ENCODE assay signal across 10 cellular contexts in the genomic region with DNA sequence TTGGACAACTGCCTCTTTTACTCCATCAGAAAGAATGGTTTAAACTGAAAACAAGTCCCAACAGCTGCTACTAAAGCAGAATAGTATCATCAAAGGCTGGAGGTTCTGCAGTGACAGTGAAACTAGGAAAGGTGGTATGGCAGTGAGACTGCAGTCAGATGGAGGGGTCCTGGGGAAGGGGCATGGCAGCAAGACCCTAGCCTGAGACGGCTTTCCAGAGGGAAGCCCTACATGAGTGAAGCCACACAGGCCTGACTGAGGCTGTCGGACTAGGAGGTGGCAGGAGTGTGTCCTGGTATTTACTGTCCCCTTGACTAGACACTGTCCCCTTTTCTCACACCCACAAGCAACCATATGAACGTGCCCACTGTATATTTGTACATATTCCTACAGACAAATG.
"Had no signal": no experiment of that assay in that cellular context is flagged by ENCODE, and none has a peak within 500 bp of the region (broad histone marks: within the 10 kb centered on the region; RNA-seq: fewer than 3 reads in every experiment).

No MANE protein-coding gene starts in this region.

- H3K4me1 Mint-ChIP-seq: mesothelial cell of epicardium, neural progenitor cell had no signal

- H3K9me3 Mint-ChIP-seq: activated B cell treated with CpG ODN at 0.5 μM for 24 hours; activated naive CD4-positive, alpha-beta T cell treated with anti-CD3 and anti-CD28 coated beads, Interleukin-2, amount 50 U/mL, for 72 hours; mesothelial cell of epicardium; neural progenitor cell had no signal

- DNase-seq: activated B cell treated with CpG ODN at 0.5 μM for 24 hours; activated CD4-positive, alpha-beta T cell treated with anti-CD3 and anti-CD28 coated beads, Interleukin-2, amount 50 U/mL, for 4 hours; amygdala; retina had no signal

- H3K4me3 ChIP-seq: hepatocyte, neural progenitor cell, tibial nerve had no signal

- H3K27me3 Mint-ChIP-seq: activated B cell treated with CpG ODN at 0.5 μM for 24 hours had no signal

- H3K27ac Mint-ChIP-seq: activated naive CD4-positive, alpha-beta T cell treated with anti-CD3 and anti-CD28 coated beads, Interleukin-2, amount 50 U/mL, for 72 hours; mesothelial cell of epicardium; neural progenitor cell had no signal

- H3K4me2 ChIP-seq: hepatocyte, neural progenitor cell had no signal

- H3K79me2 ChIP-seq: hepatocyte, parathyroid adenoma had no signal

- H2AFZ ChIP-seq: hepatocyte, neural progenitor cell, parathyroid adenoma had no signal

- H3K36me3 ChIP-seq: neural progenitor cell had no signal

- H3K4me1 ChIP-seq: neural progenitor cell, parathyroid adenoma had no signal

- ATAC-seq: activated naive CD4-positive, alpha-beta T cell treated with anti-CD3 and anti-CD28 coated beads, Interleukin-2, amount 50 U/mL, for 72 hours had no signal

- H3K27ac ChIP-seq: hepatocyte, neural progenitor cell, parathyroid adenoma had no signal

- H3K9me3 ChIP-seq: tibial nerve had no signal

- H3K4me3 Mint-ChIP-seq: activated B cell treated with CpG ODN at 0.5 μM for 24 hours, mesothelial cell of epicardium, neural progenitor cell had no signal

- H3K27me3 ChIP-seq: hepatocyte, neural progenitor cell, tibial nerve had no signal
